Comparison of ENCODE assay signal across 8 cellular contexts in the genomic region with DNA sequence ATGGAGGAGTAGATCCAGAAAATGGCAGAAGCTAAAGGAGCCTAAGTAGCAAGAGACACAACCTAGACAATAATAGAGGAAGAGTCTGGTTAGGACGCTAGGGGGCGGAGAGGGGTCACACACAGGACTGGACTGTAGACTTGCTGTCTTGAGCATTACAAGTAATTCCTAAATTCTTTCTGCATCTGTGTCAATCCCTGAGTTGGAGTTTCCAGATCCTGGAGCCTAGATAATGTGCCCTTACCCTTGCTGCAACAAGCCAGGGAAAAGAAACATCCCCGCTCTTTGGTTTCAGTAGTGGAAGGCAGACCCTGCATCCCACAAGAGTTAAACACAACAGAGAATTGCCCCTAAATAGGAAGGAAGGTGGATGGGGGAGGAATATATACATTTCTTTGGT. TPM values are rescaled to one million over a fixed set of nuclear protein-coding genes. Genes with fewer than 3 reads are reported as not detected.
A peak's percentile ranks its signal among the peaks of the same experiment; 100 is the strongest.
DNase-seq lines count a peak whose midpoint lies in the region; ATAC-seq and TF ChIP-seq lines count a peak whose summit lies in the region.

No MANE protein-coding gene starts in this region.

- intact Hi-C loops in Calu3 (cut with micrococcal nuclease; ENCODE audit: unreplicated experiment): loop anchor here (1.0 to 5.0 kb wide), 3 partner anchors 21 to 256 kb away; no protein-coding TSS in a partner anchor
- intact Hi-C loops in activated B cell treated with CpG ODN at 0.5 μM for 24 hours (cut with micrococcal nuclease): loop anchor here (1.0 to 10.0 kb wide), 3 partner anchors 151 to 1015 kb away; no protein-coding TSS in a partner anchor

- no peak overlapping the region for H3K27ac Mint-ChIP-seq in Calu3 (ENCODE audit: unreplicated experiment)
- H3K27ac Mint-ChIP-seq in activated B cell treated with CpG ODN at 0.5 μM for 24 hours: no peak overlapping the region
- H3K27ac Mint-ChIP-seq in endodermal cell: no peak overlapping the region
- no peak overlapping the region for H3K27ac Mint-ChIP-seq in mesothelial cell of epicardium

- no peaks in the 10 kb centered on the region for H3K4me1 ChIP-seq in endodermal cell (ENCODE audit: control insufficient read depth, insufficient read depth, low read length)

- DNase-seq in Calu3: peak; percentile 84
- DNase-seq in NCI-H2227 treated with DMSO at 0.1 percent for 48 hours (lab: John Stamatoyannopoulos, UW): peak; percentile 64
- no peak for DNase-seq in activated B cell treated with CpG ODN at 0.5 μM for 24 hours
- peak; percentile 93 for DNase-seq in endodermal cell
- peak; percentile 45 to 71 for DNase-seq in mesothelial cell of epicardium (ENCODE audit: low spot score in 2 of 2, unreplicated experiment in 2 of 2)
- DNase-seq in stimulated activated naive CD8-positive, alpha-beta T cell treated with anti-CD3 and anti-CD28 coated beads, Interleukin-15, Interleukin-2, amounts not matched to agents 100 U/mL and 50 U/mL, for 24 hours: peak; percentile 73

- TF ChIP-seq CTCF in Calu3 (IDR thresholded peaks at IDR 0.05; ENCODE audit: unreplicated experiment) (peak; percentile 76), activated B cell treated with CpG ODN at 0.5 μM for 24 hours (IDR thresholded peaks at IDR 0.05) (no peak), endodermal cell (conservative IDR thresholded peaks at IDR 0.05) (peak; percentile 94), mesothelial cell of epicardium (IDR thresholded peaks at IDR 0.05; ENCODE audit: unreplicated experiment) (peak; percentile 51)

- CTCF ChIA-PET in Calu3 (lab: Charles Lee): interaction anchor here (0.7 to 1.0 kb wide), 4 partner anchors 17 to 256 kb away, joined by 3 read pairs; no protein-coding TSS in a partner anchor
- CTCF ChIA-PET in activated B cell treated with CpG ODN at 0.5 μM for 24 hours (lab: Charles Lee): interaction anchor here (0.8 to 2.8 kb wide), 3 partner anchors 254 to 259 kb away, joined by 3 to 16 read pairs (median 5); no protein-coding TSS in a partner anchor

- WGBS in endodermal cell (ENCODE audit: insufficient coverage in 1 of 2, insufficient read length in 1 of 2), 2 experiments: 0 to 17% methylated on average over 2 to 3 of the region's 3 CpGs

- H3K4me3 Mint-ChIP-seq in Calu3 (ENCODE audit: low read depth, unreplicated experiment) (no peak overlapping the region), activated B cell treated with CpG ODN at 0.5 μM for 24 hours (no peak overlapping the region), endodermal cell (no peak overlapping the region), mesothelial cell of epicardium (no peak overlapping the region)

- H3K9me3 ChIP-seq in endodermal cell (ENCODE audit: control insufficient read depth, low read length): no peaks in the 10 kb centered on the region

- H3K27ac ChIP-seq in endodermal cell (ENCODE audit: low read depth, low read length): no peak overlapping the region

- H3K27me3 Mint-ChIP-seq in Calu3 (ENCODE audit: unreplicated experiment) (no peaks in the 10 kb centered on the region), activated B cell treated with CpG ODN at 0.5 μM for 24 hours (no peaks in the 10 kb centered on the region), endodermal cell (ENCODE audit: insufficient read depth) (no peaks in the 10 kb centered on the region), mesothelial cell of epicardium (ENCODE audit: low read depth) (no peaks in the 10 kb centered on the region)

- peaks cover 8% of the 10 kb centered on the region for H3K4me1 Mint-ChIP-seq in Calu3 (ENCODE audit: low read depth, unreplicated experiment)
- no peaks in the 10 kb centered on the region for H3K4me1 Mint-ChIP-seq in activated B cell treated with CpG ODN at 0.5 μM for 24 hours
- peaks cover 3% of the 10 kb centered on the region for H3K4me1 Mint-ChIP-seq in endodermal cell
- H3K4me1 Mint-ChIP-seq in mesothelial cell of epicardium: peaks cover 12% of the 10 kb centered on the region

- H3K27me3 ChIP-seq in endodermal cell (ENCODE audit: control insufficient read depth, insufficient read depth, low read length, poor library complexity, severe bottlenecking): no peaks in the 10 kb centered on the region

- POLR2A ChIA-PET in activated B cell treated with CpG ODN at 0.5 μM for 24 hours (lab: Charles Lee): no interaction called here

- no peak overlapping the region for H3K4me3 ChIP-seq in endodermal cell (ENCODE audit: low read length)

- H3K36me3 Mint-ChIP-seq in Calu3 (ENCODE audit: insufficient read depth, unreplicated experiment): no peaks in the 10 kb centered on the region
- no peaks in the 10 kb centered on the region for H3K36me3 Mint-ChIP-seq in activated B cell treated with CpG ODN at 0.5 μM for 24 hours (ENCODE audit: low read depth)
- H3K36me3 Mint-ChIP-seq in endodermal cell (ENCODE audit: low read depth): no peaks in the 10 kb centered on the region
- H3K36me3 Mint-ChIP-seq in mesothelial cell of epicardium: no peaks in the 10 kb centered on the region

- ATAC-seq in GM19397 (IDR thresholded peaks at IDR 0.05; ENCODE audit: unreplicated experiment) (peak; percentile 99), HG03354 (IDR thresholded peaks at IDR 0.05; ENCODE audit: poor library complexity, severe bottlenecking, unreplicated experiment) (peak; percentile 99), activated B cell treated with CpG ODN at 0.5 μM for 24 hours (ENCODE audit: low read depth) (peak; percentile 66)
- peak; percentile 85 for ATAC-seq in stimulated activated naive CD8-positive, alpha-beta T cell treated with anti-CD3 and anti-CD28 coated beads, Interleukin-15, Interleukin-2, amounts not matched to agents 100 U/mL and 50 U/mL, for 24 hours

- H3K9ac ChIP-seq in endodermal cell (ENCODE audit: extremely low read depth, low read length, poor library complexity, severe bottlenecking): no peak overlapping the region

- no peaks in the 10 kb centered on the region for H3K36me3 ChIP-seq in endodermal cell (ENCODE audit: control insufficient read depth, insufficient read depth, low read length)

- H3K9me3 Mint-ChIP-seq in Calu3 (ENCODE audit: low read depth, unreplicated experiment): no peaks in the 10 kb centered on the region
- H3K9me3 Mint-ChIP-seq in activated B cell treated with CpG ODN at 0.5 μM for 24 hours: no peaks in the 10 kb centered on the region
- no peaks in the 10 kb centered on the region for H3K9me3 Mint-ChIP-seq in endodermal cell
- H3K9me3 Mint-ChIP-seq in mesothelial cell of epicardium: no peaks in the 10 kb centered on the region

- no TSS peak for BruUV-seq in Calu3 (replicated peaks; lab: Mats Ljungman, UMichigan)

RNA-seq across cellular contexts. Expression of a gene that starts 14.9 kb away (rescaled TPM):
- total RNA-seq in Calu3 (2022) (0.07 TPM in 1 of 2 replicates, not detected in the other), activated B cell treated with CpG ODN at 0.5 μM for 24 hours (0.07 TPM in 1 of 2 replicates, not detected in the other), endodermal cell (not detected), mesothelial cell of epicardium (0.27 to 0.68 TPM (median 0.44 TPM) in 3 replicates)
- polyA plus RNA-seq in endodermal cell (2013, experiment 1 of 2): not detected
- not detected for polyA plus RNA-seq in endodermal cell (2013, experiment 2 of 2)

RNA-seq across cellular contexts. Expression of a gene that starts 20.4 kb away (rescaled TPM):
- total RNA-seq in Calu3 (2022) (22.9 and 23.9 TPM in 2 replicates), activated B cell treated with CpG ODN at 0.5 μM for 24 hours (0.17 and 0.33 TPM in 2 replicates), endodermal cell (1 to 10 TPM; 2.9 to 3.7 TPM), mesothelial cell of epicardium (4.3 to 4.7 TPM (median 4.5 TPM) in 3 replicates)
- 0.25 TPM for polyA plus RNA-seq in endodermal cell (2013, experiment 1 of 2)
- 0.25 TPM for polyA plus RNA-seq in endodermal cell (2013, experiment 2 of 2)
